Comparison of ENCODE assay signal across 20 cellular contexts in the genomic region with DNA sequence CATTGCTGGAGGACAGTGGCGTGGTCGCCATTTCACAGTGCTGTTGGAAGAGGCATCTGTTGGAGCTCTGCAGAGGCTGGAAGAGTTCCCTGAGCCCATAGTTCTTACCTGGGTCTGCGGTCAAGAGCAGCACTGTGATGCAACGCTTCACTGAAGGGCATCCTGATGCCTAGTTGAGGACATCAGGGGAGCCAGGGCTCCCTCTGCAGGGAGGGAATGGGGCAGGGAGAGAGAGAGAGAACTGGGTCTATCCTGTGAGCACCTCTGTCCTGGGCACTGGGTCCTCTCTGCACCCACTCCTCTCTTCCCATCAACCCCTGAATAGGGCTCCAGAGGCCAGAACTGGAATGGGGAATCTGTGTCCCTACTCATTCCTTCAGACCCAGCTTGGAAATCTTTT. TPM values are rescaled to one million over a fixed set of nuclear protein-coding genes. Genes with fewer than 3 reads are reported as not detected.
DNase-seq lines count a peak whose midpoint lies in the region; ATAC-seq, FAIRE-seq and TF ChIP-seq lines count a peak whose summit lies in the region.
"Had no signal": no experiment of that assay in that cellular context is flagged by ENCODE, and none has a peak within 500 bp of the region (broad histone marks: within the 10 kb centered on the region; RNA-seq: fewer than 3 reads in every experiment).

No MANE protein-coding gene starts in this region.

- H3K4me2 ChIP-seq in IMR-90 (ENCODE audit: low read depth, low read length): no peak overlapping the region

- TF ChIP-seq CTCF in D721Med (IDR thresholded peaks at IDR 0.05; ENCODE audit: insufficient read depth, missing control alignments): peak; percentile 11
- no peak for TF ChIP-seq CTCF in IMR-90 (conservative IDR thresholded peaks at IDR 0.05; ENCODE audit: low read depth, low read length)
- TF ChIP-seq CTCF in kidney epithelial cell (IDR thresholded peaks at IDR 0.05; ENCODE audit: insufficient read depth, low read length, poor library complexity, severe bottlenecking): peak; percentile 35

- H3K9me3 ChIP-seq in IMR-90 (ENCODE audit: control insufficient read depth, insufficient read depth, low read length): no peaks in the 10 kb centered on the region
- H3K9me3 ChIP-seq: breast epithelium, lower lobe of right lung, pancreas, SJSA1 had no signal

- H3K79me1 ChIP-seq in IMR-90 (ENCODE audit: low read depth in 1 of 2, low read length in 2 of 2): no peaks in the 10 kb centered on the region

- TF ChIP-seq POLR2A in IMR-90 (IDR thresholded peaks at IDR 0.05; ENCODE audit: low read depth, low read length): no peak

- H2AFZ ChIP-seq in IMR-90 (replicated peaks; ENCODE audit: low read length, poor library complexity): no peak overlapping the region

- H3K9ac ChIP-seq in IMR-90 (ENCODE audit: low read depth, low read length): no peak overlapping the region

- ATAC-seq in IMR-90 (ENCODE audit: low read depth) (0 out of 2 replicates have a peak, but pooled peaks have one; percentile 19), HG02884 (IDR thresholded peaks at IDR 0.05; ENCODE audit: unreplicated experiment) (no peak)
- ATAC-seq: pancreas had no signal

- H2BK120ac ChIP-seq in IMR-90 (ENCODE audit: low read depth, low read length): no peak overlapping the region

- no peak overlapping the region for H3K14ac ChIP-seq in IMR-90 (replicated peaks; ENCODE audit: low read depth, low read length)

- H2AK5ac ChIP-seq in IMR-90 (ENCODE audit: low read depth, low read length): no peak overlapping the region

- H3K9me1 ChIP-seq in IMR-90 (ENCODE audit: insufficient read depth, low read length): no peaks in the 10 kb centered on the region

- no peak overlapping the region for H2AK9ac ChIP-seq in IMR-90 (replicated peaks; ENCODE audit: low read depth, low read length, poor library complexity)

- no peak for FAIRE-seq in D721Med (lab: Jason Lieb, UNC)
- FAIRE-seq: frontal cortex, pancreas, small intestine had no signal

- H3K56ac ChIP-seq in IMR-90 (ENCODE audit: extremely low read depth, insufficient read depth, low read length): no peak overlapping the region

- no peak overlapping the region for H3K18ac ChIP-seq in IMR-90 (ENCODE audit: low read depth, low read length)

- H4K8ac ChIP-seq in IMR-90 (ENCODE audit: low read depth in 2 of 2, low read length in 2 of 2): no peak overlapping the region

- peaks cover 6% of the 10 kb centered on the region; the same call in 1 of the 2 replicates for H3K27me3 ChIP-seq in IMR-90 (ENCODE audit: control insufficient read depth, insufficient read depth, low read length)
- H3K27me3 ChIP-seq in kidney epithelial cell (ENCODE audit: control insufficient read depth, insufficient read depth, low read length): no peaks in the 10 kb centered on the region
- H3K27me3 ChIP-seq: breast epithelium, pancreas had no signal

- CTCF ChIA-PET in IMR-90 (lab: Yijun Ruan, JAX): interaction anchor here (1.3 kb wide), 1 partner anchor 55 kb away, joined by 3 read pairs; no protein-coding TSS in a partner anchor
- CTCF ChIA-PET in HEK293T (lab: Yijun Ruan, JAX): interaction anchor here (0.9 kb wide), 1 partner anchor 55 kb away, joined by 4 read pairs; no protein-coding TSS in a partner anchor

- no peak overlapping the region for H3K27ac ChIP-seq in IMR-90 (ENCODE audit: insufficient read depth, low read length)
- H3K27ac ChIP-seq: breast epithelium, lower lobe of right lung, pancreas, SJSA1 had no signal

- no peak overlapping the region for H2BK15ac ChIP-seq in IMR-90 (ENCODE audit: low read depth, low read length)

- POLR2A ChIA-PET in IMR-90 (lab: Charles Lee; ENCODE audit: unreplicated experiment) (no interaction called here), HEK293T (lab: Yijun Ruan, JAX) (no interaction called here)

- H3K36me3 ChIP-seq in IMR-90 (ENCODE audit: control insufficient read depth, insufficient read depth, low read length) (no peaks in the 10 kb centered on the region), kidney epithelial cell (ENCODE audit: control insufficient read depth, insufficient read depth, low read length) (no peaks in the 10 kb centered on the region)
- H3K36me3 ChIP-seq: breast epithelium, lower lobe of right lung, pancreas, SJSA1 had no signal

- no TSS peak for BruUV-seq in IMR-90 (replicated peaks; lab: Mats Ljungman, UMichigan)

- no peak overlapping the region for H2BK20ac ChIP-seq in IMR-90 (ENCODE audit: low read depth, low read length)

- WGBS in IMR-90 (ENCODE audit: extremely low coverage in 2 of 2, insufficient read length in 1 of 2), 2 experiments: no CpG with 5 or more reads among the region's 4 CpGs

- intact Hi-C loops in IMR-90 (cut with micrococcal nuclease): no loop called here

- dilution Hi-C loops in IMR-90 (cut with HindIII; ENCODE audit: low sequenced_read_pairs, unreplicated experiment): no loop called here

- no peak overlapping the region for H4K91ac ChIP-seq in IMR-90 (ENCODE audit: insufficient read depth, low read depth, low read length)

- no peak overlapping the region for H3K23ac ChIP-seq in IMR-90 (ENCODE audit: low read depth, low read length)

- no peak overlapping the region for H3K4ac ChIP-seq in IMR-90 (ENCODE audit: low read depth, low read length)

- H4K20me1 ChIP-seq in IMR-90 (ENCODE audit: insufficient read depth, low read length): no peaks in the 10 kb centered on the region

- H4K5ac ChIP-seq in IMR-90 (ENCODE audit: low read depth, low read length): no peak overlapping the region

- DNase-seq in D721Med (ENCODE audit: insufficient read length, low spot score): no peak
- no peak for DNase-seq in IMR-90
- DNase-seq in dermis blood vessel endothelial cell: peak; percentile 40
- DNase-seq in kidney epithelial cell (ENCODE audit: low read depth): no peak
- no peak for DNase-seq in cerebellum (ENCODE audit: low spot score)
- no peak for DNase-seq in central memory CD4-positive, alpha-beta T cell
- DNase-seq in HEK293T (ENCODE audit: extremely low spot score): no peak
- DNase-seq: activated CD4-positive, alpha-beta T cell treated with anti-CD3 and anti-CD28 coated beads, Interleukin-2, amount 10 ng/mL, durations not matched to agents 7 days and 5 days; activated naive CD4-positive, alpha-beta T cell treated with anti-CD3 and anti-CD28 coated beads, Interleukin-2, amount 50 U/mL, for 16 hours; activated T-cell treated with anti-CD3 and anti-CD28 coated beads for 4 hours; effector CD8-positive, alpha-beta T cell; lower lobe of right lung; NCI-H1105; pancreas; small intestine had no signal

- in situ Hi-C loops in IMR-90 (cut with MboI; ENCODE audit: low sequenced_read_pairs): no loop called here

- no peak for TF ChIP-seq RAD21 in IMR-90 (IDR thresholded peaks at IDR 0.05; ENCODE audit: low read length)

- H2BK5ac ChIP-seq in IMR-90 (ENCODE audit: low read depth, low read length, poor library complexity, severe bottlenecking): no peak overlapping the region

- H3K4me3 ChIP-seq in IMR-90 (ENCODE audit: insufficient read depth, low read depth, low read length) (no peak overlapping the region), kidney epithelial cell (ENCODE audit: low read depth, low read length) (no peak overlapping the region)
- H3K4me3 ChIP-seq: breast epithelium, lower lobe of right lung, pancreas, SJSA1 had no signal

- no peaks in the 10 kb centered on the region for H3K4me1 ChIP-seq in IMR-90 (ENCODE audit: control insufficient read depth, insufficient read depth, low read length)
- H3K4me1 ChIP-seq: breast epithelium, SJSA1 had no signal

TF ChIP-seq in IMR-90, 13 proteins besides CTCF, POLR2A, EP300 and RAD21 (continues in another document):
- TF ChIP-seq SMC3 (IDR thresholded peaks at IDR 0.05; ENCODE audit: low read depth, low read length) (no peak), RCOR1 (IDR thresholded peaks at IDR 0.05; ENCODE audit: insufficient replicate concordance, low read length) (no peak), CHD1 (IDR thresholded peaks at IDR 0.05; ENCODE audit: low read depth, low read length) (no peak), NFE2L2 (IDR thresholded peaks at IDR 0.05; ENCODE audit: low read depth, low read length) (no peak), MAFK (IDR thresholded peaks at IDR 0.05; ENCODE audit: low read depth, low read length) (no peak)

TF ChIP-seq in HEK293T, 16 proteins besides CTCF, POLR2A, EP300 and RAD21:
- TF ChIP-seq L3MBTL2 (conservative IDR thresholded peaks at IDR 0.05) (no peak), NFRKB (IDR thresholded peaks at IDR 0.05) (no peak), ELF4 (IDR thresholded peaks at IDR 0.05) (no peak)
- TF ChIP-seq, protein P1, sequence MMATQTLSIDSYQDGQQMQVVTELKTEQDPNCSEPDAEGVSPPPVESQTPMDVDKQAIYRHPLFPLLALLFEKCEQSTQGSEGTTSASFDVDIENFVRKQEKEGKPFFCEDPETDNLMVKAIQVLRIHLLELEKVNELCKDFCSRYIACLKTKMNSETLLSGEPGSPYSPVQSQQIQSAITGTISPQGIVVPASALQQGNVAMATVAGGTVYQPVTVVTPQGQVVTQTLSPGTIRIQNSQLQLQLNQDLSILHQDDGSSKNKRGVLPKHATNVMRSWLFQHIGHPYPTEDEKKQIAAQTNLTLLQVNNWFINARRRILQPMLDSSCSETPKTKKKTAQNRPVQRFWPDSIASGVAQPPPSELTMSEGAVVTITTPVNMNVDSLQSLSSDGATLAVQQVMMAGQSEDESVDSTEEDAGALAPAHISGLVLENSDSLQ (IDR thresholded peaks at IDR 0.05): no peak
TF ChIP-seq in HEK293T: peak in this region for 0.

RNA-seq across cellular contexts. Expression of a gene that starts 23.9 kb away (rescaled TPM):
- not detected in 2 replicates for total RNA-seq in IMR-90 (2012; rRNA removed)
- polyA plus RNA-seq in IMR-90 (2012; rRNA removed): not detected in 2 replicates
- polyA plus RNA-seq in IMR-90 (2012; cell fraction: cytosol; rRNA removed): not detected in 2 replicates
- polyA plus RNA-seq in IMR-90 (2012; cell fraction: nucleus; rRNA removed; ENCODE audit: low replicate concordance): not detected in 2 replicates
- 0.19 TPM in 1 of 2 replicates, not detected in the other for total RNA-seq in dermis blood vessel endothelial cell
- total RNA-seq in kidney epithelial cell: 0.08 and 0.75 TPM in 2 replicates
- total RNA-seq in cerebellum: 0.73 TPM
- total RNA-seq: activated CD4-positive, alpha-beta T cell treated with anti-CD3 and anti-CD28 coated beads, Interleukin-2, amount 10 ng/mL, durations not matched to agents 7 days and 5 days; B cell; pancreas; SJSA1 had no signal
- polyA plus RNA-seq: pancreas had no signal

RNA-seq across cellular contexts. Expression of a gene that starts 37.0 kb away (rescaled TPM):
- 1,415 and 1,531 TPM in 2 replicates for total RNA-seq in IMR-90 (2012; rRNA removed)
- 2,710 and 2,851 TPM in 2 replicates for polyA plus RNA-seq in IMR-90 (2012; rRNA removed)
- polyA plus RNA-seq in IMR-90 (2012; cell fraction: cytosol; rRNA removed): 2,400 and 3,145 TPM in 2 replicates
- 832 and 1,064 TPM in 2 replicates for polyA plus RNA-seq in IMR-90 (2012; cell fraction: nucleus; rRNA removed; ENCODE audit: low replicate concordance)
- total RNA-seq in dermis blood vessel endothelial cell: 934 and 1,256 TPM in 2 replicates
- 2,479 and 2,486 TPM in 2 replicates for total RNA-seq in kidney epithelial cell
- total RNA-seq in cerebellum: 731 TPM
